21 cellular contexts compared by ENCODE assay signal in the genomic region with DNA sequence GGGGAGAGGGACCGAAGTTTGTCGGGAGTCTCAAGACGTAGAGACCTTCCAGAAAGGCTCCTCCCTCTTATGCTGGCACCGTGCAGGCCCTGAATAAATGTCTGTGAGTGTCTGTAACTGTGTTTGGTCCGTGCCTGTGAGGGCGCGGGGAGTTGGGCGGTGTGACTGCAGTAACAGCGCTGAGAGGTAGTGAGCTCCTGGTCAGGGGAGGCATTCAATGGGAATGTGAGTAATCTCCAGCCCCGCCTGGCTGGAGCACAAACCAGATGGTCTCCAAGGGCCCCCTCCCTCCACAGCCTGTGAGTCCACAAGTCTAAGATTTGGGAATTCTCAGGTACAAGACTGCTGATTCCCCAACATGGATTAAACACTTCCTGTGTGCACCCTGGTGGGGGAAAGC.
DNase-seq lines count a peak whose midpoint lies in the region; ATAC-seq, FAIRE-seq and TF ChIP-seq lines count a peak whose summit lies in the region.
"Had no signal": no experiment of that assay in that cellular context is flagged by ENCODE, and none has a peak within 500 bp of the region (broad histone marks: within the 10 kb centered on the region; RNA-seq: fewer than 3 reads in every experiment).

No MANE protein-coding gene starts in this region.

- H3K14ac ChIP-seq in H1 (ENCODE audit: insufficient read length): no peak overlapping the region

- TF ChIP-seq CTCF in right atrium auricular region (IDR thresholded peaks at IDR 0.05) (no peak), H1 (IDR thresholded peaks at IDR 0.05; ENCODE audit: control extremely low read depth in 1 of 3, insufficient read depth in 1 of 3, low read depth in 1 of 3, low read length in 3 of 3) (no peak), lower lobe of right lung (IDR thresholded peaks at IDR 0.05) (no peak), upper lobe of right lung (IDR thresholded peaks at IDR 0.05) (no peak)

- CTCF ChIA-PET in H1 (lab: Charles Lee; ENCODE audit: partially characterized antibody): interaction anchor here (1.0 to 1.3 kb wide), 3 partner anchors 10 to 84 kb away, joined by 3 to 4 read pairs (median 3); no protein-coding TSS in a partner anchor

- no peak overlapping the region for H3K27ac ChIP-seq in right atrium auricular region
- no peak overlapping the region for H3K27ac ChIP-seq in H1 (ENCODE audit: low read depth, low read length)
- H3K27ac ChIP-seq in lower lobe of right lung: no peak overlapping the region
- no peak overlapping the region for H3K27ac ChIP-seq in upper lobe of right lung
- H3K27ac ChIP-seq: GM23248, SJCRH30 had no signal

- no peaks in the 10 kb centered on the region for H3K4me1 Mint-ChIP-seq in stimulated activated effector memory CD8-positive, alpha-beta T cell treated with anti-CD3 and anti-CD28 coated beads, Interleukin-12 subunit alpha, Interleukin-12 subunit beta, amount 100 ng/mL, for 72 hours
- H3K4me1 Mint-ChIP-seq: B cell; CD4-positive, CD25-positive, alpha-beta regulatory T cell had no signal

- ATAC-seq in Right ventricle myocardium inferior (no peak), lower lobe of right lung (no peak), upper lobe of right lung (no peak), HG03159 (IDR thresholded peaks at IDR 0.05; ENCODE audit: unreplicated experiment) (no peak)
- no peak for ATAC-seq in stimulated activated effector memory CD8-positive, alpha-beta T cell treated with anti-CD3 and anti-CD28 coated beads, Interleukin-12 subunit alpha, Interleukin-12 subunit beta, amount 100 ng/mL, for 72 hours
- ATAC-seq: GM12878, PC-3 had no signal

- intact Hi-C loops in Right ventricle myocardium inferior (cut with DNase I): no loop called here
- intact Hi-C loops in lower lobe of right lung (cut with DNase I): no loop called here
- intact Hi-C loops in upper lobe of right lung (cut with DNase I): no loop called here

- no peak overlapping the region for H3K23ac ChIP-seq in H1 (ENCODE audit: insufficient read length)

- no peak overlapping the region for H3K9ac ChIP-seq in H1 (replicated peaks in 1 of 4; ENCODE audit: extremely low read depth in 1 of 4, low read depth in 3 of 4, low read length in 3 of 4)
- H3K9ac ChIP-seq: GM23248 had no signal

- H3K27ac Mint-ChIP-seq in stimulated activated effector memory CD8-positive, alpha-beta T cell treated with anti-CD3 and anti-CD28 coated beads, Interleukin-12 subunit alpha, Interleukin-12 subunit beta, amount 100 ng/mL, for 72 hours: no peak overlapping the region
- H3K27ac Mint-ChIP-seq: B cell; CD4-positive, CD25-positive, alpha-beta regulatory T cell had no signal

- H2BK120ac ChIP-seq in H1 (replicated peaks; ENCODE audit: low read depth, low read length): no peak overlapping the region

- H3K4ac ChIP-seq in H1 (replicated peaks; ENCODE audit: insufficient read length, low read depth, low read length): no peak overlapping the region

- H3K9me3 ChIP-seq in right atrium auricular region (no peaks in the 10 kb centered on the region), H1 (ENCODE audit: insufficient read depth in 2 of 2, low read depth in 1 of 2, low read length in 1 of 2) (no peaks in the 10 kb centered on the region), lower lobe of right lung (no peaks in the 10 kb centered on the region), upper lobe of right lung (no peaks in the 10 kb centered on the region)
- H3K9me3 ChIP-seq: Caco-2, SJCRH30 had no signal

- WGBS in H1 (ENCODE audit: extremely low coverage in 1 of 2, insufficient coverage in 1 of 2, insufficient read length in 1 of 2, insufficient replicate concordance in 2 of 2, low coverage in 1 of 2, low lambda C conversion rate in 2 of 2, missing lambda C conversion rate in 1 of 2), 2 experiments: 86% methylated on average over 10 of the region's 10 CpGs; no CpG with 5 or more reads in 1 of the 2 experiments

- H2BK5ac ChIP-seq in H1 (ENCODE audit: low read depth, low read length): no peak overlapping the region

- peaks cover 0 to 3% of the 10 kb centered on the region in 2 experiments for H4K20me1 ChIP-seq in H1 (replicated peaks in 1 of 2; ENCODE audit: control insufficient read depth in 1 of 2, insufficient read depth in 2 of 2, low read length in 2 of 2)

- FAIRE-seq in H1 (lab: Jason Lieb, UNC): no peak
- FAIRE-seq: GM12878, GM19239 had no signal

- no peaks in the 10 kb centered on the region for H3K23me2 ChIP-seq in H1 (ENCODE audit: low read depth, low read length)

- no peak overlapping the region for H3K4me2 ChIP-seq in H1 (ENCODE audit: insufficient read depth in 1 of 2, low read depth in 2 of 2, low read length in 2 of 2)

- no peaks in the 10 kb centered on the region for H3K36me3 Mint-ChIP-seq in stimulated activated effector memory CD8-positive, alpha-beta T cell treated with anti-CD3 and anti-CD28 coated beads, Interleukin-12 subunit alpha, Interleukin-12 subunit beta, amount 100 ng/mL, for 72 hours
- H3K36me3 Mint-ChIP-seq: CD4-positive, CD25-positive, alpha-beta regulatory T cell had no signal

- H3K4me1 ChIP-seq in right atrium auricular region (no peaks in the 10 kb centered on the region), H1 (replicated peaks in 1 of 4; ENCODE audit: control insufficient read depth in 3 of 4, insufficient read depth in 4 of 4, low read length in 3 of 4) (peaks cover 0 to 7% (median 2%) of the 10 kb centered on the region in 4 experiments; a peak in 4 of 7 replicates), lower lobe of right lung (no peaks in the 10 kb centered on the region), upper lobe of right lung (no peaks in the 10 kb centered on the region)
- H3K4me1 ChIP-seq: Caco-2, SJCRH30 had no signal

- no peak overlapping the region for H2BK12ac ChIP-seq in H1 (ENCODE audit: low read depth, low read length)

- no peak overlapping the region for H3K56ac ChIP-seq in H1 (replicated peaks; ENCODE audit: insufficient read length, low read depth, low read length)

- H3K79me2 ChIP-seq in H1 (ENCODE audit: control insufficient read depth in 1 of 2, insufficient read depth in 2 of 2, low read length in 2 of 2): no peaks in the 10 kb centered on the region

- H4K8ac ChIP-seq in H1 (ENCODE audit: extremely low read depth, insufficient read depth, low read length): no peak overlapping the region

- no peak overlapping the region for H4K5ac ChIP-seq in H1 (ENCODE audit: insufficient read length, low read depth, low read length)

- H3K4me3 ChIP-seq in right atrium auricular region: no peak overlapping the region
- no peak overlapping the region for H3K4me3 ChIP-seq in H1 (ENCODE audit: extremely low read depth in 1 of 4, insufficient read depth in 2 of 4, low read depth in 3 of 4, low read length in 4 of 4)
- H3K4me3 ChIP-seq in lower lobe of right lung: no peak overlapping the region
- no peak overlapping the region for H3K4me3 ChIP-seq in upper lobe of right lung
- H3K4me3 ChIP-seq: GM12878, GM23248, SJCRH30 had no signal

- POLR2A ChIA-PET in H1 (lab: Charles Lee; ENCODE audit: partially characterized antibody): no interaction called here

- H2AFZ ChIP-seq in H1 (ENCODE audit: low read length): peak overlapping the region; percentile 75; the same call in 1 of the 2 replicates
- H2AFZ ChIP-seq: GM23248 had no signal

- no peak overlapping the region for H2BK15ac ChIP-seq in H1 (ENCODE audit: low read length)

- H4K91ac ChIP-seq in H1 (replicated peaks; ENCODE audit: insufficient read length, low read length): no peak overlapping the region

- TF ChIP-seq EP300 in H1 (IDR thresholded peaks at IDR 0.05; ENCODE audit: borderline replicate concordance in 1 of 2, low read depth in 2 of 2, low read length in 2 of 2): no peak

- H3K27me3 ChIP-seq in right atrium auricular region (no peaks in the 10 kb centered on the region), H1 (replicated peaks in 1 of 4; ENCODE audit: control insufficient read depth in 3 of 4, extremely low read depth in 1 of 4, insufficient read depth in 3 of 4, low read length in 3 of 4) (no peaks in the 10 kb centered on the region), lower lobe of right lung (ENCODE audit: low read depth) (peaks cover 9% of the 10 kb centered on the region), upper lobe of right lung (no peaks in the 10 kb centered on the region)

- H3K36me3 ChIP-seq in right atrium auricular region: no peaks in the 10 kb centered on the region
- no peaks in the 10 kb centered on the region for H3K36me3 ChIP-seq in H1 (ENCODE audit: control insufficient read depth in 2 of 4, insufficient read depth in 4 of 4, low read length in 3 of 4)
- no peaks in the 10 kb centered on the region for H3K36me3 ChIP-seq in lower lobe of right lung
- no peaks in the 10 kb centered on the region for H3K36me3 ChIP-seq in upper lobe of right lung
- H3K36me3 ChIP-seq: SJCRH30 had no signal

- no peak overlapping the region; the same call in 1 of the 2 replicates for H3K18ac ChIP-seq in H1 (ENCODE audit: extremely low read depth, low read length)

- H2AK5ac ChIP-seq in H1 (ENCODE audit: low read depth, low read length): no peak overlapping the region

- DNase-seq in Right ventricle myocardium inferior (ENCODE audit: missing footprints): peak; percentile 41
- DNase-seq in right atrium auricular region (ENCODE audit: low spot score): no peak
- no peak for DNase-seq in H1 (ENCODE audit: low read depth in 1 of 2, low spot score in 2 of 2)
- peak; percentile 9 for DNase-seq in lower lobe of right lung
- peak; percentile 25 for DNase-seq in upper lobe of right lung
- no peak for DNase-seq in stimulated activated effector memory CD8-positive, alpha-beta T cell treated with anti-CD3 and anti-CD28 coated beads, Interleukin-12 subunit alpha, Interleukin-12 subunit beta, amount 100 ng/mL, for 72 hours (ENCODE audit: low spot score in 2 of 2)
- no peak for DNase-seq in DMS 273 (lab: John Stamatoyannopoulos, UW; ENCODE audit: unreplicated experiment)
- DNase-seq: CD4-positive, CD25-positive, alpha-beta regulatory T cell; DMS53; EL; GM23248; HCEC 1CT; NCI-H1694 treated with DMSO at 0.1 percent for 48 hours; NCI-H774; PC-3; SJCRH30 had no signal

- H3K4me3 Mint-ChIP-seq in stimulated activated effector memory CD8-positive, alpha-beta T cell treated with anti-CD3 and anti-CD28 coated beads, Interleukin-12 subunit alpha, Interleukin-12 subunit beta, amount 100 ng/mL, for 72 hours: no peak overlapping the region
- H3K4me3 Mint-ChIP-seq: B cell; CD4-positive, CD25-positive, alpha-beta regulatory T cell had no signal

- H3K79me1 ChIP-seq in H1 (ENCODE audit: low read depth, low read length): no peaks in the 10 kb centered on the region

- H3K9me3 Mint-ChIP-seq in stimulated activated effector memory CD8-positive, alpha-beta T cell treated with anti-CD3 and anti-CD28 coated beads, Interleukin-12 subunit alpha, Interleukin-12 subunit beta, amount 100 ng/mL, for 72 hours: peaks cover 3% of the 10 kb centered on the region
- H3K9me3 Mint-ChIP-seq: CD4-positive, CD25-positive, alpha-beta regulatory T cell had no signal

- H2BK20ac ChIP-seq in H1 (ENCODE audit: low read length): no peak overlapping the region

- no peak for TF ChIP-seq POLR2A in H1 (IDR thresholded peaks at IDR 0.05; ENCODE audit: control extremely low read depth in 1 of 2, low read depth in 2 of 2, low read length in 2 of 2)

- no peak for TF ChIP-seq RAD21 in H1 (IDR thresholded peaks at IDR 0.05 in 1 of 2, conservative IDR thresholded peaks at IDR 0.05 in 1 of 2; ENCODE audit: low read depth in 2 of 2, low read length in 2 of 2)

TF ChIP-seq in H1, 55 proteins besides CTCF, POLR2A, EP300 and RAD21 (continues in another document):
- TF ChIP-seq BACH1 (IDR thresholded peaks at IDR 0.05; ENCODE audit: low read length) (no peak), ZNF274 (IDR thresholded peaks at IDR 0.05; ENCODE audit: borderline replicate concordance, extremely low read depth, low read length) (no peak)

Comparison
In these comparisons a context has a peak if more than half of its experiments do, and no peak if none do; other contexts are left out.
1. DNase-seq: peak in Right ventricle myocardium inferior (single experiment), lower lobe of right lung (single experiment) and upper lobe of right lung (single experiment); none in right atrium auricular region (single experiment), H1 (0 of 2), stimulated activated effector memory CD8-positive, alpha-beta T cell treated with anti-CD3 and anti-CD28 coated beads, Interleukin-12 subunit alpha, Interleukin-12 subunit beta, amount 100 ng/mL, for 72 hours (0 of 2) and DMS 273 (single experiment).